Comparison of ENCODE assay signal across 14 cellular contexts in the genomic region with DNA sequence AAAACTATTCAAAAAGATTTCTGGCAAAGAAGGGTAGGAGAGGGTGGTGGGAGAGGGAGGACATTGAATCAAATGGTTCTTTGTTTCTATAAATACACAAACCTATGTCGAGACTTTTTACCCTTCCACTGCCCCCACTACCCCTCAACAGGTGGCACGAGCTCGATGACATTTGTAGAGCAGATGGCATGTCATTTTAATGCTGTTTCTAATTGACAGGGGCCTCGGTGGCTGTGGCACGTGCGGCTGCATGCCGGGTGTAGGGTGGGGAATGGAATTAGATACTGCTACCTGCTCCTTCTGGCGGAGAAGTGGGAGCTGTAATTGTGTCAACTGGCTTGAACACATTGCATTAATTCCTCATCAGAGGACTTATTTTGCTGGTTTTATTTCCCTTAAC.
"Had no signal": no experiment of that assay in that cellular context is flagged by ENCODE, and none has a peak within 500 bp of the region (broad histone marks: within the 10 kb centered on the region; RNA-seq: fewer than 3 reads in every experiment).

No MANE protein-coding gene starts in this region.

- ATAC-seq: activated naive CD4-positive, alpha-beta T cell treated with anti-CD3 and anti-CD28 coated beads, Interleukin-2, amount 50 U/mL, for 72 hours; activated T-cell treated with anti-CD3 and anti-CD28 coated beads, Interleukin-2, amount 50 U/mL, for 4 hours; body of pancreas; mucosa of descending colon; sciatic nerve; stimulated activated naive CD8-positive, alpha-beta T cell treated with anti-CD3 and anti-CD28 coated beads, Interleukin-15, Interleukin-2, amounts not matched to agents 100 U/mL and 50 U/mL, for 24 hours had no signal

- H3K27ac ChIP-seq: body of pancreas had no signal

- H3K27me3 ChIP-seq: body of pancreas had no signal

- DNase-seq: activated CD4-positive, alpha-beta memory T cell treated with anti-CD3 and anti-CD28 coated beads for 36 hours; activated effector memory CD4-positive, alpha-beta T cell treated with anti-CD3 and anti-CD28 coated beads, Interleukin-2, amount 50 U/mL, for 16 hours; activated T-cell treated with anti-CD3 and anti-CD28 coated beads, Interleukin-2, amount 50 U/mL, for 4 hours; amniotic stem cell; body of pancreas; endodermal cell; hypothalamus; mucosa of descending colon; nephron progenitor cell; stimulated activated CD4-positive, alpha-beta T cell treated with anti-CD3 and anti-CD28 coated beads, Interleukin-12 subunit alpha, Interleukin-12 subunit beta, amount 100 ng/mL, for 4 hours; stimulated activated naive CD8-positive, alpha-beta T cell treated with anti-CD3 and anti-CD28 coated beads, Interleukin-15, Interleukin-2, amounts not matched to agents 100 U/mL and 50 U/mL, for 24 hours had no signal

- H3K4me3 Mint-ChIP-seq: activated CD4-positive, alpha-beta memory T cell treated with anti-CD3 and anti-CD28 coated beads for 36 hours; activated T-cell treated with anti-CD3 and anti-CD28 coated beads, Interleukin-2, amount 50 U/mL, for 4 hours; endodermal cell; nephron progenitor cell had no signal

- H3K4me3 ChIP-seq: body of pancreas, lung, mucosa of descending colon had no signal

- H3K36me3 Mint-ChIP-seq: activated CD4-positive, alpha-beta memory T cell treated with anti-CD3 and anti-CD28 coated beads for 36 hours; activated naive CD4-positive, alpha-beta T cell treated with anti-CD3 and anti-CD28 coated beads, Interleukin-2, amount 50 U/mL, for 72 hours had no signal

- H3K27me3 Mint-ChIP-seq: activated CD4-positive, alpha-beta memory T cell treated with anti-CD3 and anti-CD28 coated beads for 36 hours had no signal

- H3K27ac Mint-ChIP-seq: activated CD4-positive, alpha-beta memory T cell treated with anti-CD3 and anti-CD28 coated beads for 36 hours; activated naive CD4-positive, alpha-beta T cell treated with anti-CD3 and anti-CD28 coated beads, Interleukin-2, amount 50 U/mL, for 72 hours had no signal

- H3K9me3 Mint-ChIP-seq: activated CD4-positive, alpha-beta memory T cell treated with anti-CD3 and anti-CD28 coated beads for 36 hours; activated naive CD4-positive, alpha-beta T cell treated with anti-CD3 and anti-CD28 coated beads, Interleukin-2, amount 50 U/mL, for 72 hours; activated T-cell treated with anti-CD3 and anti-CD28 coated beads, Interleukin-2, amount 50 U/mL, for 4 hours; endodermal cell; nephron progenitor cell had no signal

- H3K9me3 ChIP-seq: body of pancreas, mucosa of descending colon had no signal
